ENCODE assay signal across 9 cellular contexts in the genomic region with DNA sequence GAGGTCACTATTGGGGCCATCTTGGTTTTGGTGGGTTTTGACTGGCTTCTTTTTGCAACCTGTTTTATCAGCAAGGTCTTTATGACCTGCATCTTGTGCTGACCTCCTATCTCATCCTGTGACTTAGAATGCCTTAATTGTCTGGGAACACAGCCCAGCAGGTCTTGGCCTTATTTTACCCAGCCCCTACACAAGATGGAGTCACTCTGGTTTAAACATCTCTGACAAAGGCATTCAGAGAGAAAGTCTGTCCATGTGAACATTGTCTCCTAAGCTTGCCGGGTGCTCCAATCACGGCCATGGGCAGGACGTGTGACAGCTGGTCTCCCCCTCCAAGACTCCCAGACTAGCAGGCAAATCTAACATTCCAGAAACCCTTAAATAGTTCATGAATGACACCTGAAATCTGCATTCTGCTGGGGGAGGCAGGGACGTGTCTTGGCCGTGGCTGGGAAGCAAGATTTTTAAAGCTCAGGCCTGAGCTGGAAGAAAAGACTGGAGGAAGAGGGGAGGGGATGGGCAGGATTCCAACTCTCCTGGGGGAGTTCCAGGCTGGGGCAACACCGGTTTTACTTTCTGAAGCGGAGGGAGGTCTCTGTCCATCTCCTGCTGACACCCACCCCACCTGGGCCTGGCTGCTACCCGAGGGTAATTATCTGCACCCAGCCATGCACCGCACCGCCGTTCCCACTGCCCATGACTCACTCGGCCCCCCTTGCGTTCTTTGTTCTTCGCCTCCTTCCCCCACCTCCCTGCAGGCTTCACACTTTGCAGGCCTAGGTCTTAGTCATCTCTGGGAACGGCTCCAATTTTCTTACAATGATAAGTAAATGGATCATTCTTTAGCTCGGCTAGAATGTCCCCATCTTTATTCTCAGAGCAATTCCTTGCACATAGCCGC. TPM values are rescaled to one million over a fixed set of nuclear protein-coding genes. Genes with fewer than 3 reads are reported as not detected.
DNase-seq lines count a peak whose midpoint lies in the region; ATAC-seq and TF ChIP-seq lines count a peak whose summit lies in the region.
"Had no signal": no experiment of that assay in that cellular context is flagged by ENCODE, and none has a peak within 500 bp of the region (broad histone marks: within the 10 kb centered on the region; RNA-seq: fewer than 3 reads in every experiment).

No MANE protein-coding gene starts in this region.

- H3K27me3 ChIP-seq in left lung, result no peaks in the 10 kb centered on the region

- H3K4me3 ChIP-seq in choroid plexus epithelial cell (ENCODE audit: low read depth, low read length) (peak overlapping the region; percentile 8), left lung (no peak overlapping the region)

- H3K9me3 ChIP-seq in left lung, result no peaks in the 10 kb centered on the region

- H3K27me3 Mint-ChIP-seq in type B pancreatic cell, result no peaks in the 10 kb centered on the region

- H3K9me3 Mint-ChIP-seq in type B pancreatic cell, result no peaks in the 10 kb centered on the region

- intact Hi-C loops in left lung (cut with DNase I), result loop anchor here in 1 of 2 donors (5.0 kb wide), 1 partner anchor 418 kb away; no protein-coding TSS in a partner anchor

- TF ChIP-seq CTCF in choroid plexus epithelial cell (conservative IDR thresholded peaks at IDR 0.05; ENCODE audit: low read depth, low read length), result no peak
- TF ChIP-seq CTCF in left lung (IDR thresholded peaks at IDR 0.05), result no peak
- TF ChIP-seq CTCF in type B pancreatic cell (conservative IDR thresholded peaks at IDR 0.05), result no peak

- H3K27ac ChIP-seq in left lung, result no peak overlapping the region
- H3K27ac ChIP-seq: HL-60 had no signal

- H3K36me3 Mint-ChIP-seq in type B pancreatic cell, result no peaks in the 10 kb centered on the region

- no peaks in the 10 kb centered on the region for H3K36me3 ChIP-seq in left lung

- peak; percentile 93 for ATAC-seq in left lung

- H3K4me3 Mint-ChIP-seq in type B pancreatic cell, result peak overlapping the region; percentile 35

- no peaks in the 10 kb centered on the region for H3K4me1 ChIP-seq in left lung

- peak overlapping the region; percentile 91 for H3K27ac Mint-ChIP-seq in type B pancreatic cell

- DNase-seq in EH (ENCODE audit: low read depth) (peak; percentile 80), NCI-H2107 (lab: John Stamatoyannopoulos, UW) (peak; percentile 16), choroid plexus epithelial cell (ENCODE audit: low read depth) (peak; percentile 98), left lung (peak; percentile 68 to 78), type B pancreatic cell (ENCODE audit: extremely low spot score, unreplicated experiment) (peak; percentile 77), activated T-cell treated with anti-CD3 and anti-CD28 coated beads for 4 hours (no peak), NCI-H748 treated with DMSO at 0.1 percent for 48 hours (lab: John Stamatoyannopoulos, UW) (no peak)
- no peak for DNase-seq in activated effector memory CD4-positive, alpha-beta T cell treated with anti-CD3 and anti-CD28 coated beads, Interleukin-2, amount 50 U/mL, for 16 hours

- peaks cover 28% of the 10 kb centered on the region for H3K4me1 Mint-ChIP-seq in type B pancreatic cell (ENCODE audit: unreplicated experiment)

RNA-seq across cellular contexts. Expression of a gene that starts 11.5 kb away (rescaled TPM):
- total RNA-seq in left lung (not detected), type B pancreatic cell (ENCODE audit: low replicate concordance) (0.31 TPM in 1 of 2 replicates, not detected in the other)

RNA-seq across cellular contexts. Expression of a gene that starts 32.0 kb away (rescaled TPM):
- not detected for total RNA-seq in left lung
- 0.10 TPM in 1 of 2 replicates, not detected in the other for total RNA-seq in type B pancreatic cell (ENCODE audit: low replicate concordance)

RNA-seq across cellular contexts. Expression of a gene that starts 40.2 kb away (rescaled TPM):
- total RNA-seq in left lung (not detected), type B pancreatic cell (ENCODE audit: low replicate concordance) (not detected in 2 replicates)

RNA-seq across cellular contexts. Expression of a gene that starts 51.4 kb away (rescaled TPM):
- not detected for total RNA-seq in left lung
- total RNA-seq in type B pancreatic cell (ENCODE audit: low replicate concordance), result not detected in 2 replicates

Comparison
In these comparisons a context has a peak if more than half of its experiments do, and no peak if none do; other contexts are left out.
1. DNase-seq: peak in EH (single experiment), NCI-H2107 (single experiment), choroid plexus epithelial cell (single experiment), left lung (2 of 2) and type B pancreatic cell (single experiment); none in activated T-cell treated with anti-CD3 and anti-CD28 coated beads for 4 hours (single experiment), activated effector memory CD4-positive, alpha-beta T cell treated with anti-CD3 and anti-CD28 coated beads, Interleukin-2, amount 50 U/mL, for 16 hours (single experiment) and NCI-H748 treated with DMSO at 0.1 percent for 48 hours (single experiment).